ENCODE assay signal across 7 cellular contexts in the genomic region with DNA sequence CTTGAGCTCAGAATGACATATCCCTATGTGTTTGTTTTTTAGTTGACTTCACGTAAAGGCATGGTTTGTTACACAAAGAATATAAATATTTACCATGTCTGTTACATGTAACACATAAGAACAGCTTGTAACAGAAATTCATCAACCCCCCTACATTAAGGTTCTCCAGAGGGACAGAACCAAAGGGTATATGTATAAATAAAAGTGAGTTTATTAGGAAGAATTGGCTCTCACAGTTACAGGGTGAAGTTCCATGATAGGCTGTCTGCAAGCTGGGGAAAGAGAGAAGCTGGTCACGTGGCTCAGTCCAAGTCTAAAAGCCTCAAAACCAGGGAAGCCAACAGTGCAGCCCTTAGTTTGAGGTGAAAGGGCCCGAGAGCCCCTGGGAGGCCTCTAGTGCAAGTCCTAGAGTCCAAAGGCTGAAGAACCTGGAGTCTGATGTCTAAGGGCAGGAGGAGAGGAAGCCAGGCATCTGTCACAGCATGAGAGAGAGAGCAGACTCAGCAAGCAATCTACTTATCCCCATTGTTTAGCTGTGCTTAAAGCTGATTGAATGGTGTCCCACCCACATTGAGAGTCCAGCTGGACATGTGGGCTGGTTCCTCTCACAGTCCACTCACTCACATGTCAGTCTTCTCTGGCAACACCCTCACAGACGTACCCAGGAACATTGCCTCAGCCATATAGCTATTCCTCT. TPM values are rescaled to one million over a fixed set of nuclear protein-coding genes. Genes with fewer than 3 reads are reported as not detected.
DNase-seq lines count a peak whose midpoint lies in the region; ATAC-seq and FAIRE-seq lines count a peak whose summit lies in the region.

No MANE protein-coding gene starts in this region.

- H3K36me3 ChIP-seq in adipocyte (ENCODE audit: control insufficient read depth, insufficient read depth, low read length, severe bottlenecking) (peaks cover 27% of the 10 kb centered on the region), small intestine (ENCODE audit: control insufficient read depth in 2 of 2, insufficient read depth in 2 of 2, low read length in 2 of 2) (no peaks in the 10 kb centered on the region)

- H3K9me3 ChIP-seq in adipocyte (ENCODE audit: control insufficient read depth, low read length) (no peaks in the 10 kb centered on the region), right cardiac atrium (ENCODE audit: control insufficient read depth, low read length) (no peaks in the 10 kb centered on the region), small intestine (ENCODE audit: control insufficient read depth, low read depth) (no peaks in the 10 kb centered on the region)

- DNase-seq in NCI-H1417 treated with DMSO at 0.1 percent for 48 hours (lab: John Stamatoyannopoulos, UW), result peak; percentile 16
- peak; percentile 21 for DNase-seq in adipocyte (ENCODE audit: low read depth)
- no peak for DNase-seq in right cardiac atrium
- DNase-seq in small intestine, result peak; percentile 68
- no peak for DNase-seq in NCI-H1105 treated with DMSO at 0.1 percent for 48 hours (lab: John Stamatoyannopoulos, UW)
- no peak for DNase-seq in DMS 273 treated with DMSO at 0.1 percent for 48 hours (lab: John Stamatoyannopoulos, UW)
- no peak for DNase-seq in cerebellar cortex (ENCODE audit: low spot score)

- H3K9ac ChIP-seq in adipocyte (ENCODE audit: low read length), result peak overlapping the region; percentile 1

- H3K4me1 ChIP-seq in adipocyte (ENCODE audit: control insufficient read depth, insufficient read depth, low read length), result peaks cover 29% of the 10 kb centered on the region
- H3K4me1 ChIP-seq in right cardiac atrium (ENCODE audit: control insufficient read depth, insufficient read depth, low read length), result peaks cover 6% of the 10 kb centered on the region
- H3K4me1 ChIP-seq in small intestine (ENCODE audit: control insufficient read depth in 2 of 2, insufficient read depth in 1 of 2, low read depth in 1 of 2, low read length in 1 of 2), result peaks cover 0 to 4% of the 10 kb centered on the region in 2 donors

- intact Hi-C loops in right cardiac atrium (cut with DNase I), result loop anchor here in 2 of 4 donors (10.0 kb wide), 1 partner anchor 45 kb away; no protein-coding TSS in a partner anchor

- FAIRE-seq in small intestine (lab: Jason Lieb, UNC), result no peak

- H3K4me3 ChIP-seq in adipocyte (ENCODE audit: low read length) (no peak overlapping the region), right cardiac atrium (ENCODE audit: low read length) (no peak overlapping the region), small intestine (ENCODE audit: low read depth in 1 of 2, low read length in 2 of 2) (no peak overlapping the region)

- peak overlapping the region; percentile 77 for H3K27ac ChIP-seq in right cardiac atrium (ENCODE audit: low read length)
- peak overlapping the region; percentile 8 to 32 for H3K27ac ChIP-seq in small intestine (ENCODE audit: low read depth in 1 of 2, low read length in 1 of 2)

- WGBS in right cardiac atrium, result 33% methylated on average over 4 of the region's 4 CpGs
- 39 to 40% (median 39%) methylated on average over 4 of the region's 4 CpGs for WGBS in small intestine, 3 donors

- H3K27me3 ChIP-seq in adipocyte (replicated peaks; ENCODE audit: control insufficient read depth, insufficient read depth, low read length) (no peaks in the 10 kb centered on the region), right cardiac atrium (ENCODE audit: control insufficient read depth, insufficient read depth) (no peaks in the 10 kb centered on the region), small intestine (ENCODE audit: control insufficient read depth in 2 of 2, insufficient read depth in 2 of 2, low read length in 2 of 2) (no peaks in the 10 kb centered on the region)

- peak; percentile 88 to 89 for ATAC-seq in right cardiac atrium

RNA-seq across cellular contexts. Expression of gene THRAP3, which starts 15.8 kb away (rescaled TPM):
- total RNA-seq in right cardiac atrium, result 10 to 100 TPM; 66.3 to 85.5 (median 77.3) TPM
- polyA plus RNA-seq in right cardiac atrium (32.6 TPM), small intestine (10 to 100 TPM; 25.9 to 41.0 (median 29.1) TPM)

Comparison
In these comparisons a context has a peak if more than half of its experiments do, and no peak if none do; other contexts are left out.
1. DNase-seq: peak in NCI-H1417 treated with DMSO at 0.1 percent for 48 hours (single experiment), adipocyte (single experiment) and small intestine (single experiment); none in right cardiac atrium (0 of 3), NCI-H1105 treated with DMSO at 0.1 percent for 48 hours (single experiment), DMS 273 treated with DMSO at 0.1 percent for 48 hours (single experiment) and cerebellar cortex (single experiment).